1 cellular context compared by ENCODE assay signal in genomic region chr14:61277232-61277631, GRCh38.
TF ChIP-seq lines count a peak whose summit lies in the region.

No MANE protein-coding gene starts in this region.

TF ChIP-seq in GM23338, 12 proteins besides CTCF, POLR2A, EP300 and RAD21 (continued from another document):
- TF ChIP-seq ZNF462 (CRISPR knock-in tag; IDR thresholded peaks at IDR 0.05) (no peak), ZNF114 (CRISPR knock-in tag; IDR thresholded peaks at IDR 0.05) (no peak), ZNF331 (CRISPR knock-in tag; IDR thresholded peaks at IDR 0.05; ENCODE audit: low read depth) (no peak), ETS1 (IDR thresholded peaks at IDR 0.05) (no peak), EZH2phosphoT487 (IDR thresholded peaks at IDR 0.05; ENCODE audit: unreplicated experiment) (no peak), CREB1 (CRISPR knock-in tag; IDR thresholded peaks at IDR 0.05; ENCODE audit: low read depth) (no peak), POLR2AphosphoS5 (IDR thresholded peaks at IDR 0.05; ENCODE audit: low read depth) (no peak)
- TF ChIP-seq, protein P1, sequence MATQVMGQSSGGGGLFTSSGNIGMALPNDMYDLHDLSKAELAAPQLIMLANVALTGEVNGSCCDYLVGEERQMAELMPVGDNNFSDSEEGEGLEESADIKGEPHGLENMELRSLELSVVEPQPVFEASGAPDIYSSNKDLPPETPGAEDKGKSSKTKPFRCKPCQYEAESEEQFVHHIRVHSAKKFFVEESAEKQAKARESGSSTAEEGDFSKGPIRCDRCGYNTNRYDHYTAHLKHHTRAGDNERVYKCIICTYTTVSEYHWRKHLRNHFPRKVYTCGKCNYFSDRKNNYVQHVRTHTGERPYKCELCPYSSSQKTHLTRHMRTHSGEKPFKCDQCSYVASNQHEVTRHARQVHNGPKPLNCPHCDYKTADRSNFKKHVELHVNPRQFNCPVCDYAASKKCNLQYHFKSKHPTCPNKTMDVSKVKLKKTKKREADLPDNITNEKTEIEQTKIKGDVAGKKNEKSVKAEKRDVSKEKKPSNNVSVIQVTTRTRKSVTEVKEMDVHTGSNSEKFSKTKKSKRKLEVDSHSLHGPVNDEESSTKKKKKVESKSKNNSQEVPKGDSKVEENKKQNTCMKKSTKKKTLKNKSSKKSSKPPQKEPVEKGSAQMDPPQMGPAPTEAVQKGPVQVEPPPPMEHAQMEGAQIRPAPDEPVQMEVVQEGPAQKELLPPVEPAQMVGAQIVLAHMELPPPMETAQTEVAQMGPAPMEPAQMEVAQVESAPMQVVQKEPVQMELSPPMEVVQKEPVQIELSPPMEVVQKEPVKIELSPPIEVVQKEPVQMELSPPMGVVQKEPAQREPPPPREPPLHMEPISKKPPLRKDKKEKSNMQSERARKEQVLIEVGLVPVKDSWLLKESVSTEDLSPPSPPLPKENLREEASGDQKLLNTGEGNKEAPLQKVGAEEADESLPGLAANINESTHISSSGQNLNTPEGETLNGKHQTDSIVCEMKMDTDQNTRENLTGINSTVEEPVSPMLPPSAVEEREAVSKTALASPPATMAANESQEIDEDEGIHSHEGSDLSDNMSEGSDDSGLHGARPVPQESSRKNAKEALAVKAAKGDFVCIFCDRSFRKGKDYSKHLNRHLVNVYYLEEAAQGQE (IDR thresholded peaks at IDR 0.05; ENCODE audit: unreplicated experiment) = no peak
